25 cellular contexts compared by ENCODE assay signal in genomic region chr3:23602895-23603443, GRCh38.
"Had no signal": no experiment of that assay in that cellular context is flagged by ENCODE, and none has a peak within 500 bp of the region (broad histone marks: within the 10 kb centered on the region; RNA-seq: fewer than 3 reads in every experiment).

No MANE protein-coding gene starts in this region.

- H2AFZ ChIP-seq: hepatocyte had no signal

- H3K4me1 ChIP-seq: prostate gland had no signal

- H3K9me3 ChIP-seq: neutrophil, ovary, prostate gland, transverse colon, uterus had no signal

- H3K79me2 ChIP-seq: hepatocyte had no signal

- H3K4me3 ChIP-seq: hepatocyte, ovary, prostate gland, transverse colon, uterus had no signal

- H3K27me3 ChIP-seq: hepatocyte, neutrophil, ovary, transverse colon, uterus had no signal

- ATAC-seq: activated naive CD8-positive, alpha-beta T cell treated with anti-CD3 and anti-CD28 coated beads, Interleukin-2, amount 50 U/mL, for 24 hours; activated T-cell treated with anti-CD3 and anti-CD28 coated beads, Interleukin-2, amount 50 U/mL, for 72 hours; left ventricle myocardium superior; natural killer cell; stimulated activated naive B cell treated with anti-CD40 and anti-IgM and Interleukin-4, amounts not matched to agents 10 μg/mL and 1 μg/mL and 100 μg/mL, for 72 hours had no signal

- H3K27ac ChIP-seq: hepatocyte, neutrophil, ovary, prostate gland, transverse colon, uterus had no signal

- DNase-seq: activated CD4-positive, alpha-beta memory T cell treated with anti-CD3 and anti-CD28 coated beads for 36 hours; activated CD4-positive, alpha-beta T cell treated with anti-CD3 and anti-CD28 coated beads for 48 hours; activated effector memory CD4-positive, alpha-beta T cell treated with anti-CD3 and anti-CD28 coated beads, Interleukin-2, amount 50 U/mL, for 16 hours; activated naive CD4-positive, alpha-beta T cell treated with anti-CD3 and anti-CD28 coated beads, Interleukin-2, amount 10 ng/mL, durations not matched to agents 7 days and 5 days; activated naive CD8-positive, alpha-beta T cell treated with anti-CD3 and anti-CD28 coated beads, Interleukin-2, amount 50 U/mL, for 24 hours; activated T-cell treated with anti-CD3 and anti-CD28 coated beads, Interleukin-2, amount 50 U/mL, for 72 hours; anterior cingulate cortex; caudate nucleus; dermis blood vessel endothelial cell; effector CD8-positive, alpha-beta T cell; foreskin melanocyte; glutamatergic neuron; left ventricle myocardium superior; mammary epithelial cell; midbrain; natural killer cell; ovary; stimulated activated CD4-positive, alpha-beta T cell treated with anti-CD3 and anti-CD28 coated beads, Interleukin-2, amount 100 ng/mL, for 48 hours; stimulated activated CD8-positive, alpha-beta memory T cell treated with anti-CD3 and anti-CD28 coated beads, Interleukin-4, amount 100 ng/mL, for 48 hours; stimulated activated naive B cell treated with anti-CD40 and anti-IgM and Interleukin-4, amounts not matched to agents 10 μg/mL and 1 μg/mL and 100 μg/mL, for 72 hours; transverse colon; uterus had no signal

- H3K4me2 ChIP-seq: hepatocyte had no signal

- H3K36me3 ChIP-seq: neutrophil, ovary, prostate gland, transverse colon, uterus had no signal
